ENCODE assay signal across 9 cellular contexts in the genomic region with DNA sequence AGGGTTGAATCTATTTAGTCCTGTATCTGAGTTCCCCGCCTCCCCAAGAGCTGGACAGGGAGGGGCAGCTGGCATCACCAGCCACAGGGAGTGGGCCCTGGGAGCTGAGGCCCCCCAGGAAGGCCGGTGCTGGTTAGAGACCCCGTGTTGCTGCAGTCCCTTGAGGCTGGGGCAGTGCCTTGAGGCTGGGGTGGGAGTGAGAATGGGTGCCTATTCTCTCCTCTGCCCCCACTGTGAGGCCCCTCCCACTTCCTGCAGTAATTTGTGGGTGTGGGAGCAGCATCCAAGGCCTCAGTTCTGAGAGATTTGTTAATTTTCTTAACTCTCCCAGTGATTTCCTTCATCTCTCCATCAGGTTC. TPM values are rescaled to one million over a fixed set of nuclear protein-coding genes. Genes with fewer than 3 reads are reported as not detected.
DNase-seq lines count a peak whose midpoint lies in the region; ATAC-seq and TF ChIP-seq lines count a peak whose summit lies in the region.
"Had no signal": no experiment of that assay in that cellular context is flagged by ENCODE, and none has a peak within 500 bp of the region (broad histone marks: within the 10 kb centered on the region; RNA-seq: fewer than 3 reads in every experiment).

No MANE protein-coding gene starts in this region.

- H3K4me3 ChIP-seq in KMS-11 (IDR thresholded peaks at IDR 0.05; ENCODE audit: insufficient read depth, low read depth, low read length) (no peak overlapping the region), fibroblast of lung (replicated peaks in 1 of 4; ENCODE audit: control extremely low read depth in 1 of 4, insufficient read depth in 1 of 4, low read depth in 3 of 4, low read length in 4 of 4) (no peak overlapping the region)

- intact Hi-C loops in activated CD8-positive, alpha-beta T cell treated with anti-CD3 and anti-CD28 coated beads for 36 hours (cut with micrococcal nuclease) = loop anchor here (2.0 to 5.0 kb wide), 2 partner anchors 73 to 135 kb away; a partner anchor contains a TSS

- peak overlapping the region; percentile 83 for H3K4me2 ChIP-seq in KMS-11
- H3K4me2 ChIP-seq in fibroblast of lung (ENCODE audit: extremely low read depth, insufficient read depth, low read length) = peak overlapping the region; percentile 26

- H3K27me3 ChIP-seq in KMS-11 (ENCODE audit: insufficient read depth, low read depth) (no peaks in the 10 kb centered on the region), fibroblast of lung (ENCODE audit: control insufficient read depth, insufficient read depth, low read length) (no peaks in the 10 kb centered on the region)

- peaks cover 8% of the 10 kb centered on the region for H3K36me3 Mint-ChIP-seq in activated CD8-positive, alpha-beta T cell treated with anti-CD3 and anti-CD28 coated beads for 36 hours (ENCODE audit: low read depth)
- H3K36me3 Mint-ChIP-seq in stimulated activated effector memory CD8-positive, alpha-beta T cell treated with anti-CD3 and anti-CD28 coated beads, Interleukin-12 subunit alpha, Interleukin-12 subunit beta, amount 100 ng/mL, for 72 hours = peaks cover 14% of the 10 kb centered on the region
- peaks cover 3% of the 10 kb centered on the region for H3K36me3 Mint-ChIP-seq in WTC11

- peak overlapping the region; percentile 53 for H3K4me3 Mint-ChIP-seq in activated CD8-positive, alpha-beta T cell treated with anti-CD3 and anti-CD28 coated beads for 36 hours
- H3K4me3 Mint-ChIP-seq in stimulated activated effector memory CD8-positive, alpha-beta T cell treated with anti-CD3 and anti-CD28 coated beads, Interleukin-12 subunit alpha, Interleukin-12 subunit beta, amount 100 ng/mL, for 72 hours = peak overlapping the region; percentile 98
- no peak overlapping the region for H3K4me3 Mint-ChIP-seq in WTC11

- DNase-seq in activated CD8-positive, alpha-beta T cell treated with anti-CD3 and anti-CD28 coated beads for 36 hours = peak; percentile 73
- DNase-seq in fibroblast of lung (ENCODE audit: low read depth in 2 of 2) (peak in 1 of 2 donors; percentile 40), WTC11 (ENCODE audit: low spot score) (no peak), NCI-H1092 treated with DMSO at 0.1 percent for 48 hours (lab: John Stamatoyannopoulos, UW) (no peak), NCI-H1105 treated with DMSO at 0.1 percent for 48 hours (lab: John Stamatoyannopoulos, UW) (no peak), KG1 (lab: John Stamatoyannopoulos, UW) (no peak)
- DNase-seq in stimulated activated effector memory CD8-positive, alpha-beta T cell treated with anti-CD3 and anti-CD28 coated beads, Interleukin-12 subunit alpha, Interleukin-12 subunit beta, amount 100 ng/mL, for 72 hours (ENCODE audit: low spot score in 2 of 2) = peak in 1 of 2 donors; percentile 75

- H3K27ac Mint-ChIP-seq in activated CD8-positive, alpha-beta T cell treated with anti-CD3 and anti-CD28 coated beads for 36 hours = peak overlapping the region; percentile 93
- H3K27ac Mint-ChIP-seq in stimulated activated effector memory CD8-positive, alpha-beta T cell treated with anti-CD3 and anti-CD28 coated beads, Interleukin-12 subunit alpha, Interleukin-12 subunit beta, amount 100 ng/mL, for 72 hours = peak overlapping the region; percentile 99
- H3K27ac Mint-ChIP-seq in WTC11 = no peak overlapping the region

- no peaks in the 10 kb centered on the region for H3K9me3 ChIP-seq in fibroblast of lung (ENCODE audit: control insufficient read depth, insufficient read depth, low read depth, low read length)

- CTCF ChIA-PET in activated CD8-positive, alpha-beta T cell treated with anti-CD3 and anti-CD28 coated beads for 36 hours (lab: Charles Lee) = interaction anchor here (0.9 to 4.7 kb wide), 7 partner anchors 10 to 269 kb away, joined by 3 to 95 read pairs (median 33); a partner anchor contains a TSS
- CTCF ChIA-PET in WTC11 (lab: Charles Lee) = interaction anchor here (1.2 to 5.4 kb wide), 6 partner anchors 9 to 134 kb away, joined by 4 to 213 read pairs (median 56); no protein-coding TSS in a partner anchor

- H3K4me1 ChIP-seq in KMS-11 (ENCODE audit: low read depth, poor library complexity, severe bottlenecking) (peaks cover 46% of the 10 kb centered on the region), fibroblast of lung (ENCODE audit: control insufficient read depth, extremely low read depth, insufficient read depth, low read length) (peaks cover 26% of the 10 kb centered on the region)

- H3K36me3 ChIP-seq in KMS-11 (ENCODE audit: insufficient read depth) (no peaks in the 10 kb centered on the region), fibroblast of lung (ENCODE audit: control insufficient read depth, insufficient read depth, low read length) (no peaks in the 10 kb centered on the region)

- H3K79me2 ChIP-seq in KMS-11 (ENCODE audit: insufficient read depth, low read depth) (peaks cover 38% of the 10 kb centered on the region), fibroblast of lung (ENCODE audit: control insufficient read depth, insufficient read depth, low read length) (peaks cover 29% of the 10 kb centered on the region)

- H4K20me1 ChIP-seq in KMS-11 (ENCODE audit: insufficient read depth) (no peaks in the 10 kb centered on the region), fibroblast of lung (ENCODE audit: control insufficient read depth, extremely low read depth, insufficient read depth, low read length) (no peaks in the 10 kb centered on the region)

- H3K9ac ChIP-seq in KMS-11 = peak overlapping the region; percentile 85; the same call in 1 of the 2 replicates
- H3K9ac ChIP-seq in fibroblast of lung (ENCODE audit: insufficient read depth, low read length) = no peak overlapping the region

- no peak for ATAC-seq in activated CD8-positive, alpha-beta T cell treated with anti-CD3 and anti-CD28 coated beads for 36 hours
- no peak for ATAC-seq in stimulated activated effector memory CD8-positive, alpha-beta T cell treated with anti-CD3 and anti-CD28 coated beads, Interleukin-12 subunit alpha, Interleukin-12 subunit beta, amount 100 ng/mL, for 72 hours
- no peak for ATAC-seq in WTC11

- POLR2A ChIA-PET in activated CD8-positive, alpha-beta T cell treated with anti-CD3 and anti-CD28 coated beads for 36 hours (lab: Charles Lee) = interaction anchor here (1.0 to 3.8 kb wide), 5 partner anchors 9 to 156 kb away, joined by 3 to 72 read pairs (median 4); a partner anchor contains a TSS
- POLR2A ChIA-PET in WTC11 (lab: Charles Lee) = no interaction called here

- H3K9me3 Mint-ChIP-seq in activated CD8-positive, alpha-beta T cell treated with anti-CD3 and anti-CD28 coated beads for 36 hours = no peaks in the 10 kb centered on the region
- no peaks in the 10 kb centered on the region for H3K9me3 Mint-ChIP-seq in stimulated activated effector memory CD8-positive, alpha-beta T cell treated with anti-CD3 and anti-CD28 coated beads, Interleukin-12 subunit alpha, Interleukin-12 subunit beta, amount 100 ng/mL, for 72 hours
- H3K9me3 Mint-ChIP-seq in WTC11 = no peaks in the 10 kb centered on the region

- peak overlapping the region; percentile 32 for H2AFZ ChIP-seq in KMS-11 (ENCODE audit: low read depth)
- peak overlapping the region; percentile 71 for H2AFZ ChIP-seq in fibroblast of lung (ENCODE audit: low read length)

- H3K4me1 Mint-ChIP-seq in activated CD8-positive, alpha-beta T cell treated with anti-CD3 and anti-CD28 coated beads for 36 hours (ENCODE audit: low read depth) = peaks cover 62% of the 10 kb centered on the region
- H3K4me1 Mint-ChIP-seq in stimulated activated effector memory CD8-positive, alpha-beta T cell treated with anti-CD3 and anti-CD28 coated beads, Interleukin-12 subunit alpha, Interleukin-12 subunit beta, amount 100 ng/mL, for 72 hours = peaks cover 79% of the 10 kb centered on the region
- H3K4me1 Mint-ChIP-seq in WTC11 = peaks cover 38% of the 10 kb centered on the region

- H3K27me3 Mint-ChIP-seq in activated CD8-positive, alpha-beta T cell treated with anti-CD3 and anti-CD28 coated beads for 36 hours = no peaks in the 10 kb centered on the region
- H3K27me3 Mint-ChIP-seq in WTC11 (ENCODE audit: low read depth) = peaks cover 37% of the 10 kb centered on the region

- TF ChIP-seq CTCF in KMS-11 (conservative IDR thresholded peaks at IDR 0.05; ENCODE audit: low read depth, low read length) = no peak
- TF ChIP-seq CTCF in activated CD8-positive, alpha-beta T cell treated with anti-CD3 and anti-CD28 coated beads for 36 hours (IDR thresholded peaks at IDR 0.05) = no peak
- TF ChIP-seq CTCF in fibroblast of lung (conservative IDR thresholded peaks at IDR 0.05 in 1 of 2, IDR thresholded peaks at IDR 0.05 in 1 of 2; ENCODE audit: low read depth in 1 of 2, low read length in 2 of 2) = no peak
- TF ChIP-seq CTCF in WTC11 (IDR thresholded peaks at IDR 0.05) = no peak

- peak overlapping the region; percentile 97 for H3K27ac ChIP-seq in KMS-11
- H3K27ac ChIP-seq in fibroblast of lung (ENCODE audit: insufficient read depth, low read length) = peak overlapping the region; percentile 88

RNA-seq across cellular contexts. Expression of a gene that starts 2.5 kb away (rescaled TPM):
- 10 to 100 TPM; 47.9 to 48.4 TPM for total RNA-seq in activated CD8-positive, alpha-beta T cell treated with anti-CD3 and anti-CD28 coated beads for 36 hours
- total RNA-seq in fibroblast of lung (70.6 and 88.5 TPM in 2 replicates), WTC11 (2021) (48.9 to 52.5 TPM (median 52.0 TPM) in 3 replicates)
- 102 and 105 TPM in 2 replicates for polyA plus RNA-seq in fibroblast of lung
- polyA plus RNA-seq in fibroblast of lung (2012) = 90.0 and 102 TPM in 2 replicates
- polyA minus RNA-seq in fibroblast of lung (ENCODE audit: low replicate concordance) = 12.7 and 13.7 TPM in 2 replicates

RNA-seq across cellular contexts. Expression of a gene that starts 4.1 kb away (rescaled TPM):
- total RNA-seq in activated CD8-positive, alpha-beta T cell treated with anti-CD3 and anti-CD28 coated beads for 36 hours = 100 to 1,000 TPM; 125 to 129 TPM
- total RNA-seq in fibroblast of lung = 52.6 and 78.4 TPM in 2 replicates
- polyA plus RNA-seq in fibroblast of lung = 70.6 and 91.2 TPM in 2 replicates
- polyA plus RNA-seq in fibroblast of lung (2012) = 113 and 136 TPM in 2 replicates
- 117 and 164 TPM in 2 replicates for polyA minus RNA-seq in fibroblast of lung (ENCODE audit: low replicate concordance)
- total RNA-seq in WTC11 (2021) = 65.0 to 88.7 TPM (median 72.0 TPM) in 3 replicates

RNA-seq across cellular contexts. Expression of a gene that starts 26.8 kb away (rescaled TPM):
- under 1 TPM; 0.83 to 0.85 TPM for total RNA-seq in activated CD8-positive, alpha-beta T cell treated with anti-CD3 and anti-CD28 coated beads for 36 hours
- 18.5 and 31.0 TPM in 2 replicates for total RNA-seq in fibroblast of lung
- 2.9 and 5.2 TPM in 2 replicates for polyA plus RNA-seq in fibroblast of lung
- 3.1 and 5.8 TPM in 2 replicates for polyA plus RNA-seq in fibroblast of lung (2012)
- polyA minus RNA-seq in fibroblast of lung (ENCODE audit: low replicate concordance) = 3.4 and 6.5 TPM in 2 replicates
- 2.3 to 3.5 TPM (median 3.3 TPM) in 3 replicates for total RNA-seq in WTC11 (2021)
- polyA plus RNA-seq: neural cell had no signal
